25 cellular contexts compared by ENCODE assay signal in genomic region chr7:48402721-48403120, GRCh38.
"Had no signal": no experiment of that assay in that cellular context is flagged by ENCODE, and none has a peak within 500 bp of the region (broad histone marks: within the 10 kb centered on the region; RNA-seq: fewer than 3 reads in every experiment).

No MANE protein-coding gene starts in this region.

- H3K36me3 ChIP-seq: Peyer's patch, SJSA1 had no signal

- H3K4me3 Mint-ChIP-seq: IgD-negative memory B cell had no signal

- H3K9me3 ChIP-seq: Peyer's patch, SJSA1 had no signal

- H3K9ac ChIP-seq: KMS-11 had no signal

- H3K27me3 Mint-ChIP-seq: IgD-negative memory B cell had no signal

- FAIRE-seq: HTR-8/SVneo, K562 had no signal

- H3K36me3 Mint-ChIP-seq: IgD-negative memory B cell had no signal

- H3K4me2 ChIP-seq: KMS-11, PC-9 had no signal

- H3K4me1 ChIP-seq: Peyer's patch, SJSA1 had no signal

- H2AFZ ChIP-seq: PC-9 had no signal

- H3K27ac Mint-ChIP-seq: IgD-negative memory B cell had no signal

- H3K4me3 ChIP-seq: K562, PC-9, Peyer's patch, SJSA1, SK-N-MC had no signal

- ATAC-seq: K562, Right ventricle myocardium inferior had no signal

- DNase-seq: MV-4-11, NCI-H1048, NCI-H1105, NCI-H1417, NCI-H1436 treated with DMSO at 0.1 percent for 48 hours, NCI-H1694, NCI-H187 treated with DMSO at 0.1 percent for 48 hours, NCI-H2081, NCI-H2107, NCI-H2227 treated with DMSO at 0.1 percent for 48 hours, NCI-H524 treated with DMSO at 0.1 percent for 48 hours, NCI-H69, NCI-H774, PC-9, Peyer's patch, SHP77 treated with DMSO at 0.1 percent for 48 hours, SW 1271 had no signal

- H3K27me3 ChIP-seq: Peyer's patch, SJSA1 had no signal

- H3K27ac ChIP-seq: HL-60, KMS-11, PC-9, Peyer's patch, SJSA1, SK-N-MC had no signal
